12 cellular contexts compared by ENCODE assay signal in the genomic region with DNA sequence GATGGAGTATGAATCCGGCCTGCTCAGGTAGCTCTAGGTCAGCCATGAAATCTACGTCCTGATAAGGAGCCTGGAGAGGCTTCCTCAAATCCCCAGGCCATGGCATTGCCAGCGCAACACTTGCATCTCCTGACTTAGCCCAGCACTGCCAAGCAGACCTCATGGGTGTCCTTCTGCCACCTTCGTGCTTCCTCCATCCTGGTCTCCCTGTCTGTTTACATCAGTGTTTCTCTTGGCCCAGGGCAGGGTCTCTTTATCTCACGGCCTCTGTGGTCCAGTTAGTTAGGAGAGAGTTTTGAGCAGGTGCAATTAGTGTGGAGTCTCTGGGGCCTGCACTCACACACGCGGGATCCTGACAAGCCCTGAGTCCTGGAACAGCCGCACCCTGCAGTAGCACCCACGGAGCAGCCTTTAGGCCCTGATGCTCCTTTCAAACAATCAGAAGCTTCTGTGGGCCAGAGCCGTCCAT.
DNase-seq lines count a peak whose midpoint lies in the region; ATAC-seq and TF ChIP-seq lines count a peak whose summit lies in the region.
"Had no signal": no experiment of that assay in that cellular context is flagged by ENCODE, and none has a peak within 500 bp of the region (broad histone marks: within the 10 kb centered on the region; RNA-seq: fewer than 3 reads in every experiment).

No MANE protein-coding gene starts in this region.

- H3F3A ChIP-seq in SK-N-SH (replicated peaks; ENCODE audit: insufficient read depth), result peaks cover 12% of the 10 kb centered on the region

- TF ChIP-seq CTCF in SK-N-SH (IDR thresholded peaks at IDR 0.05), result no peak
- no peak for TF ChIP-seq CTCF in brain (conservative IDR thresholded peaks at IDR 0.05)
- TF ChIP-seq CTCF in gastroesophageal sphincter (IDR thresholded peaks at IDR 0.05), result no peak

- H2BK120ac ChIP-seq in mesenchymal stem cell (ENCODE audit: low read depth, low read length), result no peak overlapping the region

- H4K91ac ChIP-seq in mesenchymal stem cell (ENCODE audit: low read length), result no peak overlapping the region

- H3K9me3 ChIP-seq in SK-N-SH (no peaks in the 10 kb centered on the region), mesenchymal stem cell (ENCODE audit: control insufficient read depth, low read length) (no peaks in the 10 kb centered on the region), gastroesophageal sphincter (no peaks in the 10 kb centered on the region)
- no peaks in the 10 kb centered on the region for H3K9me3 ChIP-seq in CD8-positive, alpha-beta memory T cell (ENCODE audit: low read length)

- 87% methylated on average over 6 of the region's 10 CpGs for WGBS in SK-N-SH (ENCODE audit: low lambda C conversion rate)
- WGBS in mesenchymal stem cell, result 91% methylated on average over 10 of the region's 10 CpGs
- WGBS in gastroesophageal sphincter (ENCODE audit: low coverage in 1 of 2), 2 donors, result 94% methylated on average over 5 of the region's 10 CpGs; no CpG with 5 or more reads in 1 of the 2 donors

- H3K14ac ChIP-seq in mesenchymal stem cell (ENCODE audit: low read length in 2 of 2), result no peak overlapping the region

- no peak overlapping the region for H4K8ac ChIP-seq in mesenchymal stem cell (ENCODE audit: low read length)

- no peak overlapping the region for H2BK5ac ChIP-seq in mesenchymal stem cell (ENCODE audit: low read depth, low read length, poor library complexity, severe bottlenecking)

- no peak overlapping the region for H2BK15ac ChIP-seq in mesenchymal stem cell (ENCODE audit: low read depth, poor library complexity, severe bottlenecking)

- peak overlapping the region in 1 of 2 experiments; percentile 41 for H3K23ac ChIP-seq in mesenchymal stem cell (ENCODE audit: low read length in 2 of 2)

- ATAC-seq in SK-N-SH treated with all-trans-retinoic acid at 6 μM for 48 hours, result no peak
- no peak for ATAC-seq in HG03097 (IDR thresholded peaks at IDR 0.05; ENCODE audit: low FRiP score, unreplicated experiment)
- ATAC-seq in gastroesophageal sphincter, result no peak
- no peak for ATAC-seq in HG02970 (IDR thresholded peaks at IDR 0.05; ENCODE audit: low FRiP score, unreplicated experiment)
- ATAC-seq: K562 had no signal

- H3K4me1 ChIP-seq in SK-N-SH (ENCODE audit: control insufficient read depth in 1 of 2, insufficient read depth in 2 of 2, low read depth in 1 of 2, low read length in 1 of 2) (peaks cover 16% of the 10 kb centered on the region in 2 experiments; a peak in 3 of 4 replicates), mesenchymal stem cell (ENCODE audit: control insufficient read depth, insufficient read depth, low read depth, low read length) (peaks cover 14% of the 10 kb centered on the region), gastroesophageal sphincter (peaks cover 2 to 34% (median 8%) of the 10 kb centered on the region in 3 donors)
- no peaks in the 10 kb centered on the region for H3K4me1 ChIP-seq in CD8-positive, alpha-beta memory T cell (ENCODE audit: insufficient read depth, low read length)

- H3K27me3 Mint-ChIP-seq in brain, result no peaks in the 10 kb centered on the region
- peaks cover 9 to 39% of the 10 kb centered on the region in 2 donors for H3K27me3 Mint-ChIP-seq in CD8-positive, alpha-beta memory T cell

- no peaks in the 10 kb centered on the region for H3K9me2 ChIP-seq in SK-N-SH

- no peak for TF ChIP-seq RAD21 in SK-N-SH (IDR thresholded peaks at IDR 0.05; ENCODE audit: low read length)

- TF ChIP-seq EP300 in SK-N-SH (IDR thresholded peaks at IDR 0.05; ENCODE audit: borderline replicate concordance in 1 of 2, low read depth in 1 of 2, low read length in 1 of 2) (no peak), gastroesophageal sphincter (IDR thresholded peaks at IDR 0.05) (no peak)

- H3K79me2 ChIP-seq in SK-N-SH (ENCODE audit: insufficient read depth), result no peaks in the 10 kb centered on the region

- no peak overlapping the region for H3K4me3 ChIP-seq in SK-N-SH (ENCODE audit: low read depth in 2 of 2, low read length in 1 of 2)
- no peak overlapping the region for H3K4me3 ChIP-seq in mesenchymal stem cell (ENCODE audit: insufficient read depth in 1 of 2, low read depth in 1 of 2, low read length in 2 of 2)
- H3K4me3 ChIP-seq in gastroesophageal sphincter, result no peak overlapping the region
- H3K4me3 ChIP-seq in CD8-positive, alpha-beta memory T cell (ENCODE audit: low read length), result no peak overlapping the region
- H3K4me3 ChIP-seq: GM23248, K562 had no signal

- no peak overlapping the region for H3K18ac ChIP-seq in mesenchymal stem cell (ENCODE audit: low read depth in 1 of 2, low read length in 2 of 2)

- peak overlapping the region in 3 of 5 experiments; percentile 90 to 97 (median 93) for H3K27ac Mint-ChIP-seq in brain
- H3K27ac Mint-ChIP-seq in CD8-positive, alpha-beta memory T cell, result no peak overlapping the region

- no peak overlapping the region for H3K9ac ChIP-seq in SK-N-SH
- no peak overlapping the region for H3K9ac ChIP-seq in mesenchymal stem cell (ENCODE audit: low read length)
- H3K9ac ChIP-seq: GM23248 had no signal

- H3K4me3 Mint-ChIP-seq in brain, result peak overlapping the region in 1 of 5 experiments; percentile 39
- no peak overlapping the region for H3K4me3 Mint-ChIP-seq in CD8-positive, alpha-beta memory T cell
- H3K4me3 Mint-ChIP-seq: CD14-positive monocyte had no signal

- peaks cover 8% of the 10 kb centered on the region for H3K36me3 Mint-ChIP-seq in brain
- no peaks in the 10 kb centered on the region for H3K36me3 Mint-ChIP-seq in CD8-positive, alpha-beta memory T cell
- H3K36me3 Mint-ChIP-seq: CD14-positive monocyte had no signal

- H3K4me2 ChIP-seq in SK-N-SH, result 0 out of 2 replicates have a peak overlapping the region, but pooled peaks have one; percentile 62
- no peak overlapping the region for H3K4me2 ChIP-seq in mesenchymal stem cell (ENCODE audit: low read length, poor library complexity, severe bottlenecking)

- no peaks in the 10 kb centered on the region for H4K20me1 ChIP-seq in SK-N-SH (ENCODE audit: insufficient read depth)

- TF ChIP-seq POLR2A in gastroesophageal sphincter (IDR thresholded peaks at IDR 0.05), result no peak

- peaks cover 13 to 16% (median 15%) of the 10 kb centered on the region in 5 experiments for H3K9me3 Mint-ChIP-seq in brain
- H3K9me3 Mint-ChIP-seq in CD8-positive, alpha-beta memory T cell, result no peaks in the 10 kb centered on the region

- peak overlapping the region; percentile 23; the same call in 1 of the 2 replicates for H2AFZ ChIP-seq in SK-N-SH (ENCODE audit: low read depth)
- no peak overlapping the region for H2AFZ ChIP-seq in mesenchymal stem cell (ENCODE audit: low read depth, low read length)

- DNase-seq in SK-N-SH, result no peak
- DNase-seq in mesenchymal stem cell, result no peak
- no peak for DNase-seq in CD8-positive, alpha-beta memory T cell
- DNase-seq: Calu3, GM23248 had no signal

- H2BK12ac ChIP-seq in mesenchymal stem cell (ENCODE audit: low read length in 2 of 2), result no peak overlapping the region

- H3K4me1 Mint-ChIP-seq in brain, result peaks cover 50% of the 10 kb centered on the region
- no peaks in the 10 kb centered on the region for H3K4me1 Mint-ChIP-seq in CD8-positive, alpha-beta memory T cell
- H3K4me1 Mint-ChIP-seq: CD14-positive monocyte had no signal

- H3K27me3 ChIP-seq in SK-N-SH (ENCODE audit: insufficient read depth) (no peaks in the 10 kb centered on the region), mesenchymal stem cell (ENCODE audit: control insufficient read depth in 1 of 2, insufficient read depth in 1 of 2, low read length in 2 of 2) (no peaks in the 10 kb centered on the region), gastroesophageal sphincter (no peaks in the 10 kb centered on the region)
- no peaks in the 10 kb centered on the region for H3K27me3 ChIP-seq in CD8-positive, alpha-beta memory T cell (ENCODE audit: insufficient read depth, low read length, poor library complexity, severe bottlenecking)

- CTCF ChIA-PET in SK-N-SH (lab: Yijun Ruan, JAX), result interaction anchor here (1.4 kb wide), 1 partner anchor 9 kb away, joined by 5 read pairs; no protein-coding TSS in a partner anchor
- CTCF ChIA-PET in CD8-positive, alpha-beta memory T cell (lab: Charles Lee), result no interaction called here

- peaks cover 4% of the 10 kb centered on the region for H3K79me1 ChIP-seq in mesenchymal stem cell (replicated peaks; ENCODE audit: low read length, poor library complexity, severe bottlenecking)

- H3K36me3 ChIP-seq in SK-N-SH (replicated peaks in 1 of 2; ENCODE audit: control insufficient read depth in 1 of 2, insufficient read depth in 2 of 2, low read length in 1 of 2), result no peaks in the 10 kb centered on the region
- no peaks in the 10 kb centered on the region for H3K36me3 ChIP-seq in mesenchymal stem cell (ENCODE audit: control insufficient read depth in 1 of 2, insufficient read depth in 2 of 2, low read depth in 1 of 2, low read length in 2 of 2)
- no peaks in the 10 kb centered on the region for H3K36me3 ChIP-seq in gastroesophageal sphincter
- H3K36me3 ChIP-seq in CD8-positive, alpha-beta memory T cell (ENCODE audit: insufficient read depth, low read length), result no peaks in the 10 kb centered on the region

- POLR2A ChIA-PET in SK-N-SH (lab: Yijun Ruan, JAX), result interaction anchor here (1.1 kb wide), 1 partner anchor 311 kb away, joined by 3 read pairs; no protein-coding TSS in a partner anchor
- POLR2A ChIA-PET in CD8-positive, alpha-beta memory T cell (lab: Charles Lee), result no interaction called here

- H3K27ac ChIP-seq in SK-N-SH (ENCODE audit: low read depth in 2 of 2, low read length in 1 of 2), result peak overlapping the region in 1 of 2 experiments; percentile 87; a peak in 3 of 4 replicates
- no peak overlapping the region for H3K27ac ChIP-seq in mesenchymal stem cell (ENCODE audit: low read length, poor library complexity, severe bottlenecking)
- H3K27ac ChIP-seq in gastroesophageal sphincter, result no peak overlapping the region
- no peak overlapping the region for H3K27ac ChIP-seq in CD8-positive, alpha-beta memory T cell (ENCODE audit: low read depth, low read length)
- H3K27ac ChIP-seq: GM23248 had no signal

- peak overlapping the region; percentile 21 for H2AK5ac ChIP-seq in mesenchymal stem cell (ENCODE audit: low read length, severe bottlenecking)

- H3K4ac ChIP-seq in mesenchymal stem cell (ENCODE audit: low read depth in 1 of 2, low read length in 2 of 2), result no peak overlapping the region

TF ChIP-seq in SK-N-SH, 30 proteins besides CTCF, POLR2A, EP300 and RAD21 (continues in another document):
- no peak for TF ChIP-seq RCOR1 (IDR thresholded peaks at IDR 0.05; ENCODE audit: low read length)

TF ChIP-seq in SK-N-SH treated with all-trans-retinoic acid at 6 μM for 48 hours, 23 proteins besides CTCF, POLR2A, EP300 and RAD21 (continues in another document):
- no peak for TF ChIP-seq ZNF565 (CRISPR knock-in tag; conservative IDR thresholded peaks at IDR 0.05; ENCODE audit: low read depth)

Comparison
In these comparisons a context has a peak if more than half of its experiments do, and no peak if none do; other contexts are left out.
1. H3K27ac Mint-ChIP-seq: peak in brain (3 of 5); none in CD8-positive, alpha-beta memory T cell (0 of 8).